In genomic region chr18:13302611-13303267, GRCh38 we compare ENCODE assay signal across 15 cellular contexts.
DNase-seq lines count a peak whose midpoint lies in the region; ATAC-seq and TF ChIP-seq lines count a peak whose summit lies in the region.
"Had no signal": no experiment of that assay in that cellular context is flagged by ENCODE, and none has a peak within 500 bp of the region (broad histone marks: within the 10 kb centered on the region; RNA-seq: fewer than 3 reads in every experiment).

No MANE protein-coding gene starts in this region.

- POLR2A ChIA-PET in HEK293 (lab: Yijun Ruan, JAX) = interaction anchor here (0.9 kb wide), 1 partner anchor 84 kb away, joined by 3 read pairs; the partner anchor contains the start of gene LDLRAD4
- POLR2A ChIA-PET in activated CD4-positive, alpha-beta T cell treated with anti-CD3 and anti-CD28 coated beads, Interleukin-2, amount 10 ng/mL, durations not matched to agents 7 days and 5 days (lab: Charles Lee) = interaction anchor here (0.6 kb wide), 1 partner anchor 30 kb away, joined by 3 read pairs; no protein-coding TSS in a partner anchor

- H3K4me3 Mint-ChIP-seq in activated CD4-positive, alpha-beta T cell treated with anti-CD3 and anti-CD28 coated beads, Interleukin-2, amount 10 ng/mL, durations not matched to agents 7 days and 5 days = no peak overlapping the region

- peaks cover 3% of the 10 kb centered on the region for H3K4me1 Mint-ChIP-seq in activated CD4-positive, alpha-beta T cell treated with anti-CD3 and anti-CD28 coated beads, Interleukin-2, amount 10 ng/mL, durations not matched to agents 7 days and 5 days

- CTCF ChIA-PET in HEK293 (lab: Yijun Ruan, JAX) = interaction anchor here (0.7 to 1.3 kb wide), 6 partner anchors 14 to 500 kb away, joined by 3 to 5 read pairs (median 3); no protein-coding TSS in a partner anchor
- CTCF ChIA-PET in activated CD4-positive, alpha-beta T cell treated with anti-CD3 and anti-CD28 coated beads, Interleukin-2, amount 10 ng/mL, durations not matched to agents 7 days and 5 days (lab: Charles Lee) = interaction anchor here (0.7 to 1.3 kb wide), 4 partner anchors 13 to 86 kb away, joined by 3 read pairs; no protein-coding TSS in a partner anchor

- H3K4me2 ChIP-seq in BLaER1 = peak overlapping the region; percentile 95

- H3K9me3 ChIP-seq in BLaER1 (peaks cover 8% of the 10 kb centered on the region; the same call in 1 of the 2 replicates), HEK293 (ENCODE audit: control insufficient read depth, insufficient read depth, low read depth, low read length) (no peaks in the 10 kb centered on the region)
- H3K9me3 ChIP-seq: gastrocnemius medialis, testis had no signal

- H3K36me3 Mint-ChIP-seq in activated CD4-positive, alpha-beta T cell treated with anti-CD3 and anti-CD28 coated beads, Interleukin-2, amount 10 ng/mL, durations not matched to agents 7 days and 5 days (ENCODE audit: low read depth) = peaks cover 12% of the 10 kb centered on the region

- H3K27me3 Mint-ChIP-seq in activated CD4-positive, alpha-beta T cell treated with anti-CD3 and anti-CD28 coated beads, Interleukin-2, amount 10 ng/mL, durations not matched to agents 7 days and 5 days = no peaks in the 10 kb centered on the region

- ATAC-seq in HG03039 (IDR thresholded peaks at IDR 0.05; ENCODE audit: unreplicated experiment) (no peak), GM18498 (IDR thresholded peaks at IDR 0.05; ENCODE audit: unreplicated experiment) (no peak)
- ATAC-seq: gastrocnemius medialis had no signal

- H4K20me1 ChIP-seq in BLaER1 = no peaks in the 10 kb centered on the region

- TF ChIP-seq CTCF in HEK293 (tag by site-specific recombination; IDR thresholded peaks at IDR 0.05) = no peak

- peak overlapping the region; percentile 92 for H3K27ac ChIP-seq in BLaER1
- no peak overlapping the region for H3K27ac ChIP-seq in HEK293 (ENCODE audit: extremely low read depth, low read depth, low read length)
- H3K27ac ChIP-seq: coronary artery, gastrocnemius medialis, testis had no signal

- H3K27ac Mint-ChIP-seq in activated CD4-positive, alpha-beta T cell treated with anti-CD3 and anti-CD28 coated beads, Interleukin-2, amount 10 ng/mL, durations not matched to agents 7 days and 5 days = no peak overlapping the region

- peak; percentile 89 for DNase-seq in left kidney (ENCODE audit: low read depth, low spot score)
- no peak for DNase-seq in activated CD4-positive, alpha-beta T cell treated with anti-CD3 and anti-CD28 coated beads, Interleukin-2, amount 10 ng/mL, durations not matched to agents 7 days and 5 days
- no peak for DNase-seq in NCI-H446 (lab: John Stamatoyannopoulos, UW)
- DNase-seq: activated CD4-positive, alpha-beta T cell treated with anti-CD3 and anti-CD28 coated beads, Interleukin-2, amount 50 U/mL, for 4 hours; activated naive CD4-positive, alpha-beta T cell; gastrocnemius medialis; mammary epithelial cell; NCI-H2081 treated with DMSO at 0.1 percent for 48 hours; testis had no signal

- H3K4me3 ChIP-seq in BLaER1 (peak overlapping the region; percentile 62), HEK293 (ENCODE audit: low read depth, low read length) (no peak overlapping the region)
- H3K4me3 ChIP-seq: coronary artery, gastrocnemius medialis, testis had no signal

- peaks cover 14% of the 10 kb centered on the region for H3K9me3 Mint-ChIP-seq in activated CD4-positive, alpha-beta T cell treated with anti-CD3 and anti-CD28 coated beads, Interleukin-2, amount 10 ng/mL, durations not matched to agents 7 days and 5 days

- no peaks in the 10 kb centered on the region for H3K27me3 ChIP-seq in BLaER1
- H3K27me3 ChIP-seq: gastrocnemius medialis, testis had no signal

- H3K4me1 ChIP-seq in BLaER1 = peaks cover 98% of the 10 kb centered on the region
- H3K4me1 ChIP-seq in HEK293 (ENCODE audit: control insufficient read depth, insufficient read depth, low read length) = peaks cover 14% of the 10 kb centered on the region

- H3K36me3 ChIP-seq in BLaER1 (peaks cover 21% of the 10 kb centered on the region), HEK293 (ENCODE audit: control insufficient read depth in 2 of 2, insufficient read depth in 1 of 2, low read length in 2 of 2) (no peaks in the 10 kb centered on the region)
- H3K36me3 ChIP-seq: gastrocnemius medialis had no signal

- peak overlapping the region; percentile 77 for H3K9ac ChIP-seq in BLaER1

TF ChIP-seq in HEK293, 187 proteins besides CTCF, POLR2A, EP300 and RAD21 (continues in another document):
- TF ChIP-seq ZNF521 (tag by site-specific recombination; IDR thresholded peaks at IDR 0.05) (no peak), HIC1 (tag by site-specific recombination; IDR thresholded peaks at IDR 0.05) (0 out of 2 replicates have a peak, but pooled peaks have one; percentile 43), ZIC2 (tag by site-specific recombination; IDR thresholded peaks at IDR 0.05) (peak; percentile 62)

TF ChIP-seq in PFSK-1, 5 proteins besides CTCF, POLR2A, EP300 and RAD21:
- no peak for TF ChIP-seq FOXP2 (optimal IDR thresholded peaks at IDR 0.05; ENCODE audit: borderline replicate concordance, extremely low read depth, extremely low read length, insufficient read depth)
- TF ChIP-seq SIN3A (IDR thresholded peaks at IDR 0.05; ENCODE audit: borderline replicate concordance, insufficient read depth, low read length) = no peak
- peak; percentile 23 to 59; a peak in 2 of 4 replicates for TF ChIP-seq REST (IDR thresholded peaks at IDR 0.05; ENCODE audit: insufficient read depth in 1 of 2, low read depth in 2 of 2, low read length in 2 of 2)
